Comparison of ENCODE assay signal across 8 cellular contexts in genomic region chr6:64012351-64013060, GRCh38.
A peak's percentile ranks its signal among the peaks of the same experiment; 100 is the strongest.
DNase-seq lines count a peak whose midpoint lies in the region; ATAC-seq and TF ChIP-seq lines count a peak whose summit lies in the region.

No MANE protein-coding gene starts in this region.

- intact Hi-C loops in sigmoid colon (cut with DNase I): loop anchor here (5.0 kb wide), 1 partner anchor 320 kb away; no protein-coding TSS in a partner anchor

- no peak for TF ChIP-seq POLR2A in sigmoid colon (IDR thresholded peaks at IDR 0.05)

- no peaks in the 10 kb centered on the region for H3K9me3 ChIP-seq in sigmoid colon

- H3K4me3 ChIP-seq in sigmoid colon: no peak overlapping the region

- no peak overlapping the region for H3K27ac ChIP-seq in sigmoid colon

- peak; percentile 9 for DNase-seq in SIG-M5 treated with dmso at 0.1 percent for 504 hours (lab: John Stamatoyannopoulos, UW; ENCODE audit: unreplicated experiment)
- no peak for DNase-seq in SIG-M5 (lab: John Stamatoyannopoulos, UW)
- DNase-seq in NCI-H345 (lab: John Stamatoyannopoulos, UW): peak; percentile 57
- peak; percentile 4 to 18 for DNase-seq in dermis microvascular lymphatic vessel endothelial cell (ENCODE audit: low read depth in 2 of 2)
- DNase-seq in middle frontal gyrus (ENCODE audit: extremely low spot score, low spot score): peak; percentile 47
- no peak for DNase-seq in sigmoid colon

- no peaks in the 10 kb centered on the region for H3K27me3 ChIP-seq in sigmoid colon

- TF ChIP-seq EP300 in sigmoid colon (IDR thresholded peaks at IDR 0.05): no peak

- WGBS in sigmoid colon, 2 donors: 67 to 68% methylated on average over 4 of the region's 4 CpGs

- ATAC-seq in GM19328 (IDR thresholded peaks at IDR 0.05; ENCODE audit: unreplicated experiment) (no peak), HG02938 (IDR thresholded peaks at IDR 0.05; ENCODE audit: unreplicated experiment) (no peak)

- peak in 2 of 4 experiments; percentile 30 to 59 for TF ChIP-seq CTCF in sigmoid colon (IDR thresholded peaks at IDR 0.05)

- H3K4me1 ChIP-seq in sigmoid colon: peaks cover 0 to 5% (median 0%) of the 10 kb centered on the region in 4 donors

- H3K36me3 ChIP-seq in sigmoid colon: no peaks in the 10 kb centered on the region

Comparison
In these comparisons a context has a peak if more than half of its experiments do, and no peak if none do; other contexts are left out.
1. DNase-seq: peak in SIG-M5 treated with dmso at 0.1 percent for 504 hours (single experiment), NCI-H345 (single experiment), dermis microvascular lymphatic vessel endothelial cell (2 of 2) and middle frontal gyrus (single experiment); none in SIG-M5 (single experiment) and sigmoid colon (single experiment).